Comparison of ENCODE assay signal across 8 cellular contexts in genomic region chr12:51262758-51263177, GRCh38. TPM values are rescaled to one million over a fixed set of nuclear protein-coding genes. Genes with fewer than 3 reads are reported as not detected.
DNase-seq lines count a peak whose midpoint lies in the region; ATAC-seq and TF ChIP-seq lines count a peak whose summit lies in the region.

No MANE protein-coding gene starts in this region.

- H3K9me2 ChIP-seq in DOHH2 (replicated peaks; ENCODE audit: control insufficient read depth, low read length): no peaks in the 10 kb centered on the region

- no peaks in the 10 kb centered on the region for H3K4me1 ChIP-seq in DOHH2 (ENCODE audit: control insufficient read depth, low read length)

- H3K36me3 Mint-ChIP-seq in activated B cell treated with CpG ODN at 0.5 μM for 24 hours (ENCODE audit: low read depth) (peaks cover 12% of the 10 kb centered on the region), mesothelial cell of epicardium (peaks cover 7% of the 10 kb centered on the region)

- no peaks in the 10 kb centered on the region for H3K9me3 Mint-ChIP-seq in activated B cell treated with CpG ODN at 0.5 μM for 24 hours
- no peaks in the 10 kb centered on the region for H3K9me3 Mint-ChIP-seq in mesothelial cell of epicardium

- POLR2A ChIA-PET in activated B cell treated with CpG ODN at 0.5 μM for 24 hours (lab: Charles Lee): interaction anchor here (0.6 to 2.0 kb wide), 4 partner anchors 20 to 78 kb away, joined by 3 to 8 read pairs (median 5); partner anchors contain the start of gene DAZAP2

- H3K27ac Mint-ChIP-seq in activated B cell treated with CpG ODN at 0.5 μM for 24 hours (no peak overlapping the region), mesothelial cell of epicardium (no peak overlapping the region)

- H3K4me2 ChIP-seq in DOHH2 (ENCODE audit: low read length): no peak overlapping the region

- no peak for DNase-seq in activated B cell treated with CpG ODN at 0.5 μM for 24 hours
- peak; percentile 70 for DNase-seq in kidney tubule cell (ENCODE audit: low spot score)
- no peak for DNase-seq in mesothelial cell of epicardium (ENCODE audit: low spot score in 2 of 2, unreplicated experiment in 2 of 2)
- DNase-seq in NCI-H1694 treated with DMSO at 0.1 percent for 48 hours (lab: John Stamatoyannopoulos, UW): no peak

- H3K4me3 ChIP-seq in DOHH2 (ENCODE audit: low read length): no peak overlapping the region

- H3K4me3 Mint-ChIP-seq in activated B cell treated with CpG ODN at 0.5 μM for 24 hours (no peak overlapping the region), mesothelial cell of epicardium (no peak overlapping the region)

- ATAC-seq in activated B cell treated with CpG ODN at 0.5 μM for 24 hours (ENCODE audit: low read depth): peak; percentile 55
- ATAC-seq in GM18861 (IDR thresholded peaks at IDR 0.05; ENCODE audit: unreplicated experiment): no peak
- no peak for ATAC-seq in HG02642 (IDR thresholded peaks at IDR 0.05; ENCODE audit: poor library complexity, unreplicated experiment)

- CTCF ChIA-PET in activated B cell treated with CpG ODN at 0.5 μM for 24 hours (lab: Charles Lee): interaction anchor here (0.8 to 4.3 kb wide), 11 partner anchors 7 to 269 kb away, joined by 3 to 67 read pairs (median 3); partner anchors contain the start of genes POU6F1 and SMAGP

- intact Hi-C loops in activated B cell treated with CpG ODN at 0.5 μM for 24 hours (cut with micrococcal nuclease): loop anchor here (1.0 kb wide), 1 partner anchor 79 kb away; no protein-coding TSS in a partner anchor

- H4K20me1 ChIP-seq in DOHH2 (ENCODE audit: control insufficient read depth, insufficient read depth, low read depth, low read length): no peaks in the 10 kb centered on the region

- H3K36me3 ChIP-seq in DOHH2 (ENCODE audit: control insufficient read depth, low read length): no peaks in the 10 kb centered on the region

- peaks cover 4% of the 10 kb centered on the region for H3K27me3 ChIP-seq in DOHH2 (ENCODE audit: control insufficient read depth, low read length)

- peak; percentile 41 for TF ChIP-seq RAD21 in Ishikawa (IDR thresholded peaks at IDR 0.05; ENCODE audit: low read depth)

- H3F3A ChIP-seq in DOHH2 (ENCODE audit: control insufficient read depth, insufficient read depth): no peaks in the 10 kb centered on the region

- TF ChIP-seq CTCF in DOHH2 (IDR thresholded peaks at IDR 0.05; ENCODE audit: low read depth, low read length, poor library complexity, severe bottlenecking) (peak; percentile 57), activated B cell treated with CpG ODN at 0.5 μM for 24 hours (IDR thresholded peaks at IDR 0.05) (no peak), mesothelial cell of epicardium (IDR thresholded peaks at IDR 0.05; ENCODE audit: unreplicated experiment) (no peak)

- no peak for TF ChIP-seq EP300 in Ishikawa (IDR thresholded peaks at IDR 0.05; ENCODE audit: borderline replicate concordance)

- peaks cover 21% of the 10 kb centered on the region for H3K4me1 Mint-ChIP-seq in activated B cell treated with CpG ODN at 0.5 μM for 24 hours
- H3K4me1 Mint-ChIP-seq in mesothelial cell of epicardium: peaks cover 8% of the 10 kb centered on the region

- no peak overlapping the region for H3K27ac ChIP-seq in DOHH2 (ENCODE audit: low read depth, low read length)

- H3K79me2 ChIP-seq in DOHH2 (ENCODE audit: control insufficient read depth, low read length): no peaks in the 10 kb centered on the region

- no peaks in the 10 kb centered on the region for H3K9me3 ChIP-seq in DOHH2 (ENCODE audit: control insufficient read depth, insufficient read depth, low read length)

- H3K27me3 Mint-ChIP-seq in activated B cell treated with CpG ODN at 0.5 μM for 24 hours: no peaks in the 10 kb centered on the region
- H3K27me3 Mint-ChIP-seq in mesothelial cell of epicardium (ENCODE audit: low read depth): no peaks in the 10 kb centered on the region

TF ChIP-seq in Ishikawa, 13 proteins besides CTCF, POLR2A, EP300 and RAD21:
- TF ChIP-seq TEAD4 (IDR thresholded peaks at IDR 0.05) (no peak), USF1 (IDR thresholded peaks at IDR 0.05) (no peak), NFIC (IDR thresholded peaks at IDR 0.05) (no peak), CEBPB (IDR thresholded peaks at IDR 0.05) (no peak), TAF1 (IDR thresholded peaks at IDR 0.05; ENCODE audit: low read depth) (no peak), TCF12 (IDR thresholded peaks at IDR 0.05; ENCODE audit: low read depth) (no peak), YY1 (IDR thresholded peaks at IDR 0.05; ENCODE audit: low read depth) (no peak), CREB1 (IDR thresholded peaks at IDR 0.05; ENCODE audit: low read depth) (no peak), FOXM1 (IDR thresholded peaks at IDR 0.05; ENCODE audit: borderline replicate concordance, low read depth) (no peak)
- TF ChIP-seq, protein P1, sequence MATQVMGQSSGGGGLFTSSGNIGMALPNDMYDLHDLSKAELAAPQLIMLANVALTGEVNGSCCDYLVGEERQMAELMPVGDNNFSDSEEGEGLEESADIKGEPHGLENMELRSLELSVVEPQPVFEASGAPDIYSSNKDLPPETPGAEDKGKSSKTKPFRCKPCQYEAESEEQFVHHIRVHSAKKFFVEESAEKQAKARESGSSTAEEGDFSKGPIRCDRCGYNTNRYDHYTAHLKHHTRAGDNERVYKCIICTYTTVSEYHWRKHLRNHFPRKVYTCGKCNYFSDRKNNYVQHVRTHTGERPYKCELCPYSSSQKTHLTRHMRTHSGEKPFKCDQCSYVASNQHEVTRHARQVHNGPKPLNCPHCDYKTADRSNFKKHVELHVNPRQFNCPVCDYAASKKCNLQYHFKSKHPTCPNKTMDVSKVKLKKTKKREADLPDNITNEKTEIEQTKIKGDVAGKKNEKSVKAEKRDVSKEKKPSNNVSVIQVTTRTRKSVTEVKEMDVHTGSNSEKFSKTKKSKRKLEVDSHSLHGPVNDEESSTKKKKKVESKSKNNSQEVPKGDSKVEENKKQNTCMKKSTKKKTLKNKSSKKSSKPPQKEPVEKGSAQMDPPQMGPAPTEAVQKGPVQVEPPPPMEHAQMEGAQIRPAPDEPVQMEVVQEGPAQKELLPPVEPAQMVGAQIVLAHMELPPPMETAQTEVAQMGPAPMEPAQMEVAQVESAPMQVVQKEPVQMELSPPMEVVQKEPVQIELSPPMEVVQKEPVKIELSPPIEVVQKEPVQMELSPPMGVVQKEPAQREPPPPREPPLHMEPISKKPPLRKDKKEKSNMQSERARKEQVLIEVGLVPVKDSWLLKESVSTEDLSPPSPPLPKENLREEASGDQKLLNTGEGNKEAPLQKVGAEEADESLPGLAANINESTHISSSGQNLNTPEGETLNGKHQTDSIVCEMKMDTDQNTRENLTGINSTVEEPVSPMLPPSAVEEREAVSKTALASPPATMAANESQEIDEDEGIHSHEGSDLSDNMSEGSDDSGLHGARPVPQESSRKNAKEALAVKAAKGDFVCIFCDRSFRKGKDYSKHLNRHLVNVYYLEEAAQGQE (IDR thresholded peaks at IDR 0.05; ENCODE audit: low read depth): no peak
- TF ChIP-seq, protein P2, sequence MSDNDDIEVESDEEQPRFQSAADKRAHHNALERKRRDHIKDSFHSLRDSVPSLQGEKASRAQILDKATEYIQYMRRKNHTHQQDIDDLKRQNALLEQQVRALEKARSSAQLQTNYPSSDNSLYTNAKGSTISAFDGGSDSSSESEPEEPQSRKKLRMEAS (IDR thresholded peaks at IDR 0.05): no peak

RNA-seq across cellular contexts. Expression of gene SMAGP, which starts 7.4 kb away (rescaled TPM):
- 11.4 and 11.5 TPM in 2 replicates for total RNA-seq in activated B cell treated with CpG ODN at 0.5 μM for 24 hours
- 21.5 to 23.0 TPM (median 22.2 TPM) in 3 replicates for total RNA-seq in mesothelial cell of epicardium

RNA-seq across cellular contexts. Expression of gene DAZAP2, which starts 24.1 kb away (rescaled TPM):
- total RNA-seq in activated B cell treated with CpG ODN at 0.5 μM for 24 hours (209 and 214 TPM in 2 replicates), mesothelial cell of epicardium (101 to 107 TPM (median 105 TPM) in 3 replicates)

RNA-seq across cellular contexts. Expression of gene POU6F1, which starts 44.9 kb away (rescaled TPM):
- 20.3 and 26.2 TPM in 2 replicates for total RNA-seq in activated B cell treated with CpG ODN at 0.5 μM for 24 hours
- 11.3 to 12.8 TPM (median 11.6 TPM) in 3 replicates for total RNA-seq in mesothelial cell of epicardium
